In genomic region chr2:138294451-138294850, GRCh38 we compare ENCODE assay signal across 17 cellular contexts.
DNase-seq lines count a peak whose midpoint lies in the region; ATAC-seq, FAIRE-seq and TF ChIP-seq lines count a peak whose summit lies in the region.
"Had no signal": no experiment of that assay in that cellular context is flagged by ENCODE, and none has a peak within 500 bp of the region (broad histone marks: within the 10 kb centered on the region; RNA-seq: fewer than 3 reads in every experiment).

No MANE protein-coding gene starts in this region.

- no peak for DNase-seq in HCT116 (ENCODE audit: low read depth, low spot score)
- DNase-seq in NCI-H446 treated with DMSO at 0.1 percent for 48 hours (lab: John Stamatoyannopoulos, UW) = peak; percentile 43
- peak; percentile 61 for DNase-seq in mammary epithelial cell
- peak; percentile 11 for DNase-seq in keratinocyte (ENCODE audit: low read depth, low spot score)
- no peak for DNase-seq in NCI-H2196 treated with DMSO at 0.1 percent for 48 hours (lab: John Stamatoyannopoulos, UW; ENCODE audit: unreplicated experiment)
- DNase-seq in GM10248 (ENCODE audit: extremely low spot score) = no peak
- DNase-seq in NCI-H526 (lab: John Stamatoyannopoulos, UW) = no peak
- DNase-seq: NCI-H1105 treated with DMSO at 0.1 percent for 48 hours, NCI-H1930, NCI-H82, Right ventricle myocardium superior had no signal

- H3K4me1 ChIP-seq in HCT116 (ENCODE audit: control insufficient read depth in 1 of 2, insufficient read depth in 2 of 2, low read length in 2 of 2) (peaks cover 2 to 12% of the 10 kb centered on the region in 2 experiments; a peak in 2 of 4 replicates), mammary epithelial cell (ENCODE audit: insufficient read depth, low read length) (peaks cover 9% of the 10 kb centered on the region), keratinocyte (ENCODE audit: control insufficient read depth, extremely low read depth, insufficient read depth, low read length) (peaks cover 13% of the 10 kb centered on the region)
- H3K4me1 ChIP-seq: A549 had no signal

- peak overlapping the region; percentile 26; the same call in 1 of the 2 replicates for H3K4me2 ChIP-seq in HCT116 (ENCODE audit: low read length)
- peak overlapping the region; percentile 25 for H3K4me2 ChIP-seq in mammary epithelial cell (ENCODE audit: insufficient read depth, low read depth, low read length)
- H3K4me2 ChIP-seq in keratinocyte (ENCODE audit: control insufficient read depth, extremely low read depth, insufficient read depth, low read depth, low read length) = peak overlapping the region; percentile 22
- H3K4me2 ChIP-seq: A549, GM23338 had no signal

- 62% methylated on average over 4 of the region's 4 CpGs for WGBS in mammary epithelial cell (ENCODE audit: low coverage, missing lambda C conversion rate)

- no peak overlapping the region for H2AFZ ChIP-seq in HCT116 (ENCODE audit: low read depth, low read length, poor library complexity, severe bottlenecking)
- no peak overlapping the region for H2AFZ ChIP-seq in mammary epithelial cell (ENCODE audit: low read depth, low read length)
- H2AFZ ChIP-seq in keratinocyte (ENCODE audit: control insufficient read depth, low read length) = peak overlapping the region; percentile 4
- H2AFZ ChIP-seq: GM23338 had no signal

- H3K4me3 ChIP-seq in HCT116 (replicated peaks in 1 of 2; ENCODE audit: low read depth in 1 of 2, low read length in 2 of 2) (no peak overlapping the region), mammary epithelial cell (replicated peaks in 1 of 3; ENCODE audit: insufficient read depth in 1 of 3, low read depth in 2 of 3, low read length in 3 of 3) (no peak overlapping the region), keratinocyte (ENCODE audit: control insufficient read depth in 2 of 3, extremely low read depth in 1 of 3, insufficient read depth in 2 of 3, low read depth in 1 of 3, low read length in 3 of 3) (no peak overlapping the region)
- H3K4me3 ChIP-seq: A549, GM23338, SK-N-MC had no signal

- CTCF ChIA-PET in HCT116 (lab: Charles Lee) (no interaction called here), mammary epithelial cell (lab: Charles Lee; ENCODE audit: low non-redundant PET) (no interaction called here), GM10248 (lab: Yijun Ruan, JAX) (interaction anchor here (1.6 kb wide), 1 partner anchor 18 kb away, joined by 5 read pairs; no protein-coding TSS in a partner anchor)

- no peak for TF ChIP-seq CTCF in HCT116 (IDR thresholded peaks at IDR 0.05 in 2 of 3, conservative IDR thresholded peaks at IDR 0.05 in 1 of 3; ENCODE audit: borderline replicate concordance in 1 of 3, insufficient read depth in 1 of 3, low read depth in 2 of 3, low read length in 2 of 3)
- TF ChIP-seq CTCF in mammary epithelial cell (conservative IDR thresholded peaks at IDR 0.05 in 1 of 2, IDR thresholded peaks at IDR 0.05 in 1 of 2; ENCODE audit: extremely low read depth in 1 of 2, insufficient read depth in 1 of 2, low read depth in 1 of 2, low read length in 2 of 2) = no peak
- TF ChIP-seq CTCF in keratinocyte (optimal IDR thresholded peaks at IDR 0.05 in 1 of 3, IDR thresholded peaks at IDR 0.05 in 1 of 3, conservative IDR thresholded peaks at IDR 0.05 in 1 of 3; ENCODE audit: extremely low read depth in 1 of 3, insufficient read depth in 2 of 3, low read length in 3 of 3) = no peak
- no peak for TF ChIP-seq CTCF in GM10248 (IDR thresholded peaks at IDR 0.05; ENCODE audit: control extremely low read depth, extremely low read depth, low read depth, missing control alignments)

- H3K79me2 ChIP-seq in HCT116 (ENCODE audit: insufficient read depth, low read length) (no peaks in the 10 kb centered on the region), mammary epithelial cell (ENCODE audit: insufficient read depth, low read length) (no peaks in the 10 kb centered on the region), keratinocyte (ENCODE audit: control insufficient read depth, insufficient read depth, low read length) (no peaks in the 10 kb centered on the region)

- H3K27me3 ChIP-seq in HCT116 (ENCODE audit: insufficient read depth, low read length) = no peaks in the 10 kb centered on the region
- no peaks in the 10 kb centered on the region for H3K27me3 ChIP-seq in mammary epithelial cell (ENCODE audit: insufficient read depth, low read length)
- H3K27me3 ChIP-seq in keratinocyte (ENCODE audit: control insufficient read depth, extremely low read depth, insufficient read depth, low read length) = no peaks in the 10 kb centered on the region

- dilution Hi-C loops in mammary epithelial cell (cut with HindIII; ENCODE audit: low sequenced_read_pairs) = no loop called here
- dilution Hi-C loops in keratinocyte (cut with MboI; ENCODE audit: extremely low pct_ligation_motif_present, low sequenced_read_pairs) = no loop called here

- H3K9me3 ChIP-seq in HCT116 (ENCODE audit: control insufficient read depth in 1 of 2, insufficient read depth in 1 of 2, low read depth in 1 of 2, low read length in 2 of 2) = no peaks in the 10 kb centered on the region
- H3K9me3 ChIP-seq in mammary epithelial cell (replicated peaks; ENCODE audit: insufficient read depth, low read length) = no peaks in the 10 kb centered on the region
- no peaks in the 10 kb centered on the region for H3K9me3 ChIP-seq in keratinocyte (ENCODE audit: control insufficient read depth, low read depth, low read length)
- H3K9me3 ChIP-seq: A549 had no signal

- H3K9me1 ChIP-seq in keratinocyte (ENCODE audit: control insufficient read depth, extremely low read depth, insufficient read depth, low read length) = no peaks in the 10 kb centered on the region

- no peaks in the 10 kb centered on the region for H3K9me2 ChIP-seq in HCT116 (ENCODE audit: insufficient read depth)

- POLR2A ChIA-PET in HCT116 (lab: Charles Lee) (no interaction called here), GM10248 (lab: Yijun Ruan, JAX) (no interaction called here)

- TF ChIP-seq RAD21 in HCT116 (IDR thresholded peaks at IDR 0.05; ENCODE audit: low read depth) = no peak

- peak; percentile 84 for FAIRE-seq in keratinocyte (lab: Jason Lieb, UNC)
- FAIRE-seq: A549 had no signal

- BruUV-seq in HCT116 (replicated peaks; lab: Mats Ljungman, UMichigan) (no TSS peak), mammary epithelial cell (replicated peaks; lab: Mats Ljungman, UMichigan) (no TSS peak)

- H3K27ac ChIP-seq in HCT116 (ENCODE audit: low read depth, low read length) = no peak overlapping the region
- H3K27ac ChIP-seq in mammary epithelial cell (ENCODE audit: insufficient read depth, low read depth, low read length) = no peak overlapping the region
- no peak overlapping the region for H3K27ac ChIP-seq in keratinocyte (ENCODE audit: control insufficient read depth, insufficient read depth, low read length)
- H3K27ac ChIP-seq: A549, C4-2B, SK-N-MC had no signal

- ATAC-seq in HCT116 (peak; percentile 44; the same call in 1 of the 2 replicates), HG03520 (IDR thresholded peaks at IDR 0.05; ENCODE audit: unreplicated experiment) (no peak)
- ATAC-seq: A549, GM23338, Panc1 had no signal

- in situ Hi-C loops in mammary epithelial cell (cut with MboI; ENCODE audit: low sequenced_read_pairs in 2 of 2) = no loop called here

- H4K20me1 ChIP-seq in HCT116 (ENCODE audit: insufficient read depth) (no peaks in the 10 kb centered on the region), mammary epithelial cell (ENCODE audit: insufficient read depth, low read length) (no peaks in the 10 kb centered on the region), keratinocyte (ENCODE audit: control insufficient read depth, extremely low read depth, insufficient read depth, low read length) (no peaks in the 10 kb centered on the region)

- H3K9ac ChIP-seq in HCT116 (ENCODE audit: low read length) (no peak overlapping the region), mammary epithelial cell (ENCODE audit: insufficient read depth, low read length) (no peak overlapping the region), keratinocyte (ENCODE audit: control insufficient read depth, extremely low read depth, insufficient read depth, low read length) (no peak overlapping the region)

- intact Hi-C loops in HCT116 (cut with micrococcal nuclease) = no loop called here
- intact Hi-C loops in mammary epithelial cell (cut with micrococcal nuclease) = no loop called here

- RAD21 ChIA-PET in HCT116 (lab: Charles Lee; ENCODE audit: low non-redundant PET in 1 of 2, low total read pairs in 2 of 2, uncharacterized antibody in 2 of 2, unreplicated experiment in 2 of 2) = no interaction called here

- no peak for TF ChIP-seq POLR2A in HCT116 (IDR thresholded peaks at IDR 0.05; ENCODE audit: borderline replicate concordance, extremely low read depth, insufficient read depth, insufficient read length)

- no peaks in the 10 kb centered on the region for H3K36me3 ChIP-seq in HCT116 (ENCODE audit: control insufficient read depth in 1 of 2, insufficient read depth in 2 of 2, low read length in 2 of 2)
- no peaks in the 10 kb centered on the region for H3K36me3 ChIP-seq in mammary epithelial cell (ENCODE audit: insufficient read depth, low read length)
- H3K36me3 ChIP-seq in keratinocyte (ENCODE audit: control insufficient read depth in 2 of 2, extremely low read depth in 1 of 2, insufficient read depth in 2 of 2, low read length in 2 of 2) = no peaks in the 10 kb centered on the region

TF ChIP-seq in HCT116, 20 proteins besides CTCF, POLR2A, EP300 and RAD21:
- TF ChIP-seq EZH2 (IDR thresholded peaks at IDR 0.05) (no peak), FOSL1 (IDR thresholded peaks at IDR 0.05; ENCODE audit: low read depth) (peak; percentile 44), JUND (IDR thresholded peaks at IDR 0.05) (0 out of 2 replicates have a peak, but pooled peaks have one; percentile 27)

Comparison
In these comparisons a context has a peak if more than half of its experiments do, and no peak if none do; other contexts are left out.
1. DNase-seq: peak in NCI-H446 treated with DMSO at 0.1 percent for 48 hours (single experiment), mammary epithelial cell (single experiment) and keratinocyte (single experiment); none in HCT116 (single experiment), NCI-H2196 treated with DMSO at 0.1 percent for 48 hours (single experiment), GM10248 (single experiment) and NCI-H526 (0 of 2).
2. Peak in every context shown above with its lines, with median percentiles within 50 percentile points of each other: H3K4me2 ChIP-seq.